8 cellular contexts compared by ENCODE assay signal in genomic region chr20:15925376-15925775, GRCh38.
"Had no signal": no experiment of that assay in that cellular context is flagged by ENCODE, and none has a peak within 500 bp of the region (broad histone marks: within the 10 kb centered on the region; RNA-seq: fewer than 3 reads in every experiment).

No MANE protein-coding gene starts in this region.

- H2AFZ ChIP-seq: GM23338 had no signal

- DNase-seq: H9, HCEC 1CT, IMR-90 had no signal

- H3K4me3 ChIP-seq: GM23338, K562 had no signal

- FAIRE-seq: H1, H54, HTR-8/SVneo, K562 had no signal

- H3K4me2 ChIP-seq: GM23338 had no signal

- ATAC-seq: GM23338, K562 had no signal
